Comparison of ENCODE assay signal across 9 cellular contexts in genomic region chr6:72861935-72862432, GRCh38.
DNase-seq lines count a peak whose midpoint lies in the region; ATAC-seq and TF ChIP-seq lines count a peak whose summit lies in the region.
"Had no signal": no experiment of that assay in that cellular context is flagged by ENCODE, and none has a peak within 500 bp of the region (broad histone marks: within the 10 kb centered on the region; RNA-seq: fewer than 3 reads in every experiment).

No MANE protein-coding gene starts in this region.

- TF ChIP-seq CTCF in omental fat pad (IDR thresholded peaks at IDR 0.05) (no peak), MM.1S (IDR thresholded peaks at IDR 0.05; ENCODE audit: low read length) (no peak)

- H3K36me3 Mint-ChIP-seq in activated naive CD8-positive, alpha-beta T cell treated with anti-CD3 and anti-CD28 coated beads, Interleukin-2, amount 50 U/mL, for 24 hours (ENCODE audit: low read depth): no peaks in the 10 kb centered on the region

- H3K27me3 Mint-ChIP-seq in activated naive CD8-positive, alpha-beta T cell treated with anti-CD3 and anti-CD28 coated beads, Interleukin-2, amount 50 U/mL, for 24 hours: no peaks in the 10 kb centered on the region

- no peaks in the 10 kb centered on the region for H3K9me3 Mint-ChIP-seq in activated naive CD8-positive, alpha-beta T cell treated with anti-CD3 and anti-CD28 coated beads, Interleukin-2, amount 50 U/mL, for 24 hours

- DNase-seq in GM04503 (ENCODE audit: low read depth) (peak; percentile 56), omental fat pad (ENCODE audit: low spot score) (no peak), SJCRH30 (no peak), 8988T (no peak), ACHN (no peak), MM.1S (no peak)
- DNase-seq in activated naive CD8-positive, alpha-beta T cell treated with anti-CD3 and anti-CD28 coated beads, Interleukin-2, amount 50 U/mL, for 24 hours: no peak
- DNase-seq: stimulated activated CD4-positive, alpha-beta T cell treated with anti-CD3 and anti-CD28 coated beads, Interleukin-2, amount 100 ng/mL, for 24 hours had no signal

- peaks cover 7% of the 10 kb centered on the region for H3K4me1 Mint-ChIP-seq in activated naive CD8-positive, alpha-beta T cell treated with anti-CD3 and anti-CD28 coated beads, Interleukin-2, amount 50 U/mL, for 24 hours

- H3K27ac Mint-ChIP-seq in activated naive CD8-positive, alpha-beta T cell treated with anti-CD3 and anti-CD28 coated beads, Interleukin-2, amount 50 U/mL, for 24 hours: peak overlapping the region; percentile 4

- no peak overlapping the region for H3K4me2 ChIP-seq in MM.1S (ENCODE audit: low read depth, low read length)

- H3K9me3 ChIP-seq in SJCRH30 (replicated peaks) (no peaks in the 10 kb centered on the region), MM.1S (replicated peaks; ENCODE audit: insufficient read depth, low read length) (no peaks in the 10 kb centered on the region)

- in situ Hi-C loops in ACHN (cut with HindIII; ENCODE audit: low pct_ligation_motif_present, low pct_unique_long_range_greater_than_20kb, low sequenced_read_pairs): no loop called here

- H3K27me3 ChIP-seq in SJCRH30: no peaks in the 10 kb centered on the region
- no peaks in the 10 kb centered on the region for H3K27me3 ChIP-seq in MM.1S (replicated peaks; ENCODE audit: insufficient read depth, low read length)

- no peaks in the 10 kb centered on the region for H3K9me2 ChIP-seq in MM.1S (replicated peaks; ENCODE audit: insufficient read depth, low read length)

- ATAC-seq in HG03045 (IDR thresholded peaks at IDR 0.05; ENCODE audit: unreplicated experiment) (peak; percentile 46), omental fat pad (ENCODE audit: low FRiP score) (peak; percentile 82)
- ATAC-seq in activated naive CD8-positive, alpha-beta T cell treated with anti-CD3 and anti-CD28 coated beads, Interleukin-2, amount 50 U/mL, for 24 hours: peak; percentile 24

- H4K20me1 ChIP-seq in MM.1S (ENCODE audit: insufficient read depth, low read length): no peaks in the 10 kb centered on the region

- no peak overlapping the region for H2AFZ ChIP-seq in MM.1S (ENCODE audit: low read length)

- no peak overlapping the region for H3K4me3 Mint-ChIP-seq in activated naive CD8-positive, alpha-beta T cell treated with anti-CD3 and anti-CD28 coated beads, Interleukin-2, amount 50 U/mL, for 24 hours

- no peaks in the 10 kb centered on the region for H3K36me3 ChIP-seq in SJCRH30
- no peaks in the 10 kb centered on the region for H3K36me3 ChIP-seq in MM.1S (replicated peaks; ENCODE audit: insufficient read depth, low read length)

- no peak overlapping the region for H3K27ac ChIP-seq in SJCRH30
- no peak overlapping the region for H3K27ac ChIP-seq in MM.1S (ENCODE audit: low read length)

- no peaks in the 10 kb centered on the region; the same call in 1 of the 2 replicates for H3K79me2 ChIP-seq in MM.1S (ENCODE audit: low read length)

- H3K9ac ChIP-seq in MM.1S (ENCODE audit: low read length): no peak overlapping the region

- no peaks in the 10 kb centered on the region for H3F3A ChIP-seq in MM.1S (ENCODE audit: insufficient read depth, low read length)

- H3K4me1 ChIP-seq in SJCRH30 (no peaks in the 10 kb centered on the region), MM.1S (ENCODE audit: low read length) (peaks cover 7% of the 10 kb centered on the region)

- H3K4me3 ChIP-seq in SJCRH30 (no peak overlapping the region), MM.1S (ENCODE audit: low read length) (no peak overlapping the region)

Comparison
In these comparisons a context has a peak if more than half of its experiments do, and no peak if none do; other contexts are left out.
1. ATAC-seq: peak in every context shown above with its lines; median percentile 82 in omental fat pad; 46 in HG03045; 24 in activated naive CD8-positive, alpha-beta T cell treated with anti-CD3 and anti-CD28 coated beads, Interleukin-2, amount 50 U/mL, for 24 hours.